ENCODE assay signal across 10 cellular contexts in the genomic region with DNA sequence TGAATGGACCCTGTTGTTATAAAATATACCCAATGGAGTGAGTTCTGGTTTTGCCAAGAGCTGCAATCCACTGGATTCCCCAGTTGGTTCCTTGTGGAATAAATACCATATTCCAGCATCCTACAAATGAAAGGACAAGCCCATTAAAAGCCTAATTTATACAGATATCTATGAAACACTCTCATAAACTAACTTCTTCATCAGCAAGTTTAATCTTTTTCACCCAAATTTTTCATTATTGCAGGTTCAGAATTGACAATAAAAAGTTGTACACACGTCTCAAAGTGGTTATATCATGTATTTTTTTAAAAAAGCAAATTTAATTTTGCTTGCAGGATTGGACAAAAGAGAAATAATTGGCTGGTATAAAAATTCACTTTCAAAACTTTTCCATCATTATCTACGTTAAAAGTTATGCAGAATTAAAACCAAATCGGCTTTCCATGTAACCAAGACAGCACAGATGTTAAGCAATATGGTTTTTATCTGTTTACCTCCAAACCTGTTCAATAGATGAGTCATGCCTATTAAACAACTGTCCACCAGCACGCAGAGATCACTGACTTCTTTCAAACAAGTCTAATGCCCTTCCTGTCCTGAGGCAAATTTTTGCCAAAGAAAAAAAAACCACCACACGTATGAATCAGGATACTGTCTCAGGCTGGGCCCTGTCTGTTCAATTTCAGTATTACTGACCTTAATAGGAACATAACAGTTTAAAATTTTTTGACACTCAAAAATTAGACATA. TPM values are rescaled to one million over a fixed set of nuclear protein-coding genes. Genes with fewer than 3 reads are reported as not detected.
DNase-seq lines count a peak whose midpoint lies in the region; ATAC-seq, FAIRE-seq and TF ChIP-seq lines count a peak whose summit lies in the region.
"Had no signal": no experiment of that assay in that cellular context is flagged by ENCODE, and none has a peak within 500 bp of the region (broad histone marks: within the 10 kb centered on the region; RNA-seq: fewer than 3 reads in every experiment).

No MANE protein-coding gene starts in this region.

- no peaks in the 10 kb centered on the region for H3K27me3 Mint-ChIP-seq in astrocyte (ENCODE audit: low read depth, unreplicated experiment)

- H3K9me3 ChIP-seq in astrocyte (ENCODE audit: insufficient read depth, low read depth, low read length) = no peaks in the 10 kb centered on the region

- H3K4me3 Mint-ChIP-seq in astrocyte (ENCODE audit: unreplicated experiment) = no peak overlapping the region

- H3K79me2 ChIP-seq in astrocyte (ENCODE audit: insufficient read depth, low read length) (no peaks in the 10 kb centered on the region), mesendoderm (ENCODE audit: control insufficient read depth, insufficient read depth, low read length) (no peaks in the 10 kb centered on the region)

- H3K36me3 Mint-ChIP-seq in astrocyte (ENCODE audit: low read depth, unreplicated experiment) = peaks cover 9% of the 10 kb centered on the region

- H3K9ac ChIP-seq in astrocyte (ENCODE audit: low read length) (no peak overlapping the region), mesendoderm (ENCODE audit: low read length) (no peak overlapping the region)

- H3K27ac ChIP-seq in astrocyte (ENCODE audit: low read depth, low read length) (peak overlapping the region; percentile 16), mesendoderm (ENCODE audit: low read depth, low read length) (no peak overlapping the region)

- no peak overlapping the region for H2AK5ac ChIP-seq in mesendoderm (ENCODE audit: low read length)

- H3K4me2 ChIP-seq in astrocyte (ENCODE audit: low read length) = no peak overlapping the region
- no peak overlapping the region for H3K4me2 ChIP-seq in mesendoderm (ENCODE audit: low read length)

- H4K5ac ChIP-seq in mesendoderm (ENCODE audit: low read length) = no peak overlapping the region

- H3K9me3 Mint-ChIP-seq in astrocyte (ENCODE audit: unreplicated experiment) = no peaks in the 10 kb centered on the region

- H2BK5ac ChIP-seq in mesendoderm (ENCODE audit: low read length) = no peak overlapping the region

- no peak overlapping the region for H2BK15ac ChIP-seq in mesendoderm (replicated peaks; ENCODE audit: low read depth)

- H3K27ac Mint-ChIP-seq in astrocyte (ENCODE audit: unreplicated experiment) = no peak overlapping the region

- H3K27me3 ChIP-seq in astrocyte (ENCODE audit: insufficient read depth, low read length) (no peaks in the 10 kb centered on the region), mesendoderm (ENCODE audit: insufficient read depth, low read length, poor library complexity) (no peaks in the 10 kb centered on the region)

- no peak for ATAC-seq in HG03139 (IDR thresholded peaks at IDR 0.05; ENCODE audit: unreplicated experiment)
- ATAC-seq in GM19351 (IDR thresholded peaks at IDR 0.05; ENCODE audit: unreplicated experiment) = no peak
- no peak for ATAC-seq in GM18870 (IDR thresholded peaks at IDR 0.05; ENCODE audit: unreplicated experiment)

- WGBS in mesendoderm (ENCODE audit: extremely low coverage, insufficient coverage, low lambda C conversion rate) = no CpG with 5 or more reads among the region's 5 CpGs

- no peak overlapping the region for H2BK120ac ChIP-seq in mesendoderm (ENCODE audit: low read depth, low read length)

- peaks cover 31% of the 10 kb centered on the region for H3K4me1 Mint-ChIP-seq in astrocyte (ENCODE audit: low read depth, unreplicated experiment)

- H4K8ac ChIP-seq in mesendoderm (ENCODE audit: low read depth, low read length) = no peak overlapping the region

- H3K18ac ChIP-seq in mesendoderm (ENCODE audit: low read length) = no peak overlapping the region

- H3K36me3 ChIP-seq in astrocyte (ENCODE audit: insufficient read depth, low read length) (peaks cover 34% of the 10 kb centered on the region), mesendoderm (ENCODE audit: control insufficient read depth, insufficient read depth, low read length) (peaks cover 9% of the 10 kb centered on the region)

- no peak overlapping the region for H3K56ac ChIP-seq in mesendoderm (ENCODE audit: low read length)

- H2AFZ ChIP-seq in astrocyte (ENCODE audit: low read depth, low read length) = no peak overlapping the region

- H4K20me1 ChIP-seq in astrocyte (ENCODE audit: insufficient read depth, low read length) = no peaks in the 10 kb centered on the region

- H3K4me3 ChIP-seq in astrocyte (ENCODE audit: insufficient read depth, low read depth, low read length) (no peak overlapping the region), mesendoderm (ENCODE audit: low read length) (no peak overlapping the region)

- FAIRE-seq in astrocyte (lab: Jason Lieb, UNC) = peak; percentile 20

- no peak for TF ChIP-seq CTCF in astrocyte (IDR thresholded peaks at IDR 0.05; ENCODE audit: insufficient read depth, low read depth, low read length)

- DNase-seq in AG20443 (ENCODE audit: low spot score) (peak; percentile 27), HuH-7.5 (ENCODE audit: low spot score) (peak; percentile 31), astrocyte (ENCODE audit: low read depth) (peak; percentile 90), kidney glomerular epithelial cell (lab: John Stamatoyannopoulos, UW) (peak; percentile 12), mesendoderm (no peak)
- DNase-seq: activated effector memory CD4-positive, alpha-beta T cell treated with Interleukin-2 at 50 U/mL for 16 hours; NCI-H82 had no signal

- H3K4ac ChIP-seq in mesendoderm (ENCODE audit: low read depth, low read length) = no peak overlapping the region

- H3K23ac ChIP-seq in mesendoderm (ENCODE audit: low read length) = no peak overlapping the region

- H3K4me1 ChIP-seq in astrocyte (ENCODE audit: insufficient read depth, low read length) = peaks cover 8% of the 10 kb centered on the region
- H3K4me1 ChIP-seq in mesendoderm (ENCODE audit: control insufficient read depth, low read depth, low read length) = no peaks in the 10 kb centered on the region

- H3K79me1 ChIP-seq in mesendoderm (ENCODE audit: low read length) = peaks cover 1% of the 10 kb centered on the region

RNA-seq across cellular contexts. Expression of a gene that starts 42.5 kb away (rescaled TPM):
- total RNA-seq in astrocyte = 137 and 139 TPM in 2 replicates
- 48.1 TPM for polyA plus RNA-seq in mesendoderm (2013, experiment 1 of 2)
- 48.6 TPM for polyA plus RNA-seq in mesendoderm (2013, experiment 2 of 2)
